18 cellular contexts compared by ENCODE assay signal in the genomic region with DNA sequence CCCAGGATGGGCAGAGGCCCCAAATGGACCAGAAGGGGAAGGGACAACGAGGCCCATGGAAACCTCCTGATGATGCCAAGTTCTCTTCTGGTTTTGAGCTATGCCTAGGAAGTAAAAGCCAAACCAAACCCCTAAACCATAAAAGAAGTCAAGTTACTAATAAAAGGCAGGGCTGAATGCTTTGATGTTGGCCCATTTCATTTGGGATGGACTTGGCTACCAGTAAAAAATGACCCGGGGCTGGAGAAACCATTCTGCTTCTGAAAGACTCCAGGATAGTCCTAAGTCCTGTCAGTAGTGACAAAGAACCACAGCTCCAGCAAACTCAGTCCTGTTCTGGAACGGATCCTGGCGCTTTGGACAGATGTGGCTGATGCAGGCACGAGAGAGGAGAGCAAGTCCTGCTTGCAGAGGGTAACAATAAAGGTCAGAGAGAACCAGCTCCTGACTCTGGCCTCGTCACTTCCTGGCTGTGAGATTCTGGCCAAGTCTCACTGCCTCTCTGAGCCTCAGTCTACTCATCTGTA.
"Had no signal": no experiment of that assay in that cellular context is flagged by ENCODE, and none has a peak within 500 bp of the region (broad histone marks: within the 10 kb centered on the region; RNA-seq: fewer than 3 reads in every experiment).

No MANE protein-coding gene starts in this region.

- DNase-seq: cerebellar nuclear complex; dermis blood vessel endothelial cell; heart left ventricle; hippocampal formation; left colon; mesendoderm; naive thymus-derived CD4-positive, alpha-beta T cell; posterior cingulate gyrus; small intestine; stimulated activated CD4-positive, alpha-beta T cell treated with anti-CD3 and anti-CD28 coated beads, Interleukin-12 subunit alpha, Interleukin-12 subunit beta, amount 100 ng/mL, for 4 hours; stimulated activated naive CD4-positive, alpha-beta T cell treated with Interleukin-2 at 50 U/mL for 16 hours; upper lobe of right lung had no signal

- H3K9me3 Mint-ChIP-seq: naive thymus-derived CD4-positive, alpha-beta T cell had no signal

- H3K4me1 ChIP-seq: upper lobe of right lung had no signal

- H3K9me3 ChIP-seq: heart left ventricle, neutrophil, right atrium auricular region, suprapubic skin, tibial nerve, upper lobe of right lung had no signal

- H3K36me3 ChIP-seq: neutrophil had no signal

- H3K4me1 Mint-ChIP-seq: naive thymus-derived CD4-positive, alpha-beta T cell had no signal

- H3K4me3 Mint-ChIP-seq: naive thymus-derived CD4-positive, alpha-beta T cell had no signal

- H3K4me3 ChIP-seq: heart left ventricle, right atrium auricular region, suprapubic skin, tibial nerve, upper lobe of right lung had no signal

- ATAC-seq: heart left ventricle; left colon; naive thymus-derived CD4-positive, alpha-beta T cell; upper lobe of right lung had no signal

- H3K27me3 ChIP-seq: heart left ventricle, neutrophil, right atrium auricular region, suprapubic skin, tibial nerve, upper lobe of right lung had no signal

- H3K27ac Mint-ChIP-seq: naive thymus-derived CD4-positive, alpha-beta T cell had no signal

- FAIRE-seq: colon, frontal cortex, small intestine had no signal

- H3K27ac ChIP-seq: heart left ventricle, neutrophil, right atrium auricular region, suprapubic skin, tibial nerve, upper lobe of right lung had no signal
